Comparison of ENCODE assay signal across 8 cellular contexts in genomic region chr20:43457640-43458421, GRCh38. TPM values are rescaled to one million over a fixed set of nuclear protein-coding genes. Genes with fewer than 3 reads are reported as not detected.
DNase-seq lines count a peak whose midpoint lies in the region; TF ChIP-seq lines count a peak whose summit lies in the region.

TSS of gene SRSF6 (plus strand) at chr20:43457896. CDS start at chr20:43458034, 138 bp downstream.

- TF ChIP-seq EP300 in ovary (IDR thresholded peaks at IDR 0.05): no peak

- H3K4me1 Mint-ChIP-seq in HFFc6 (ENCODE audit: low read depth) (peaks cover 40% of the 10 kb centered on the region), glutamatergic neuron (ENCODE audit: low read depth, unreplicated experiment) (peaks cover 2% of the 10 kb centered on the region)
- peaks cover 43% of the 10 kb centered on the region for H3K4me1 Mint-ChIP-seq in activated naive CD8-positive, alpha-beta T cell (ENCODE audit: low read depth)

- peaks cover 7% of the 10 kb centered on the region for H3K4me1 ChIP-seq in ovary (ENCODE audit: insufficient read depth)
- H3K4me1 ChIP-seq in thymus (ENCODE audit: control insufficient read depth, insufficient read depth, low read length): peaks cover 11% of the 10 kb centered on the region

- H3K27me3 ChIP-seq in ovary: no peaks in the 10 kb centered on the region
- H3K27me3 ChIP-seq in thymus (ENCODE audit: control insufficient read depth, insufficient read depth): no peaks in the 10 kb centered on the region

- peak within 1 kb of the TSS; percentile 97 for H3K4me3 ChIP-seq in ovary
- peak within 1 kb of the TSS; percentile 92 for H3K4me3 ChIP-seq in thymus (ENCODE audit: low read length)

- H3K27me3 Mint-ChIP-seq in HFFc6 (ENCODE audit: insufficient read depth) (peaks cover 10% of the 10 kb centered on the region), glutamatergic neuron (ENCODE audit: unreplicated experiment) (peaks cover 13% of the 10 kb centered on the region)
- peaks cover 2% of the 10 kb centered on the region for H3K27me3 Mint-ChIP-seq in activated naive CD8-positive, alpha-beta T cell

- intact Hi-C loops in ovary (cut with DNase I): loop anchor here in 2 of 4 donors (10.0 kb wide), 2 partner anchors 127 to 737 kb away; no protein-coding TSS in a partner anchor

- peak; percentile 92 for DNase-seq in GM10248 (ENCODE audit: extremely low spot score)
- peak; percentile 82 for DNase-seq in HFFc6
- peak; percentile 90 for DNase-seq in NAMALWA (ENCODE audit: low spot score)
- peak; percentile 86 for DNase-seq in SKM-1 treated with dmso at 0.1 percent for 144 hours (lab: John Stamatoyannopoulos, UW; ENCODE audit: unreplicated experiment)
- DNase-seq in glutamatergic neuron: peak; percentile 94
- DNase-seq in ovary: peak; percentile 94 to 98 (median 95)

- CTCF ChIA-PET in GM10248 (lab: Yijun Ruan, JAX): interaction anchor here (0.9 to 2.2 kb wide), 7 partner anchors 9 to 623 kb away, joined by 3 to 13 read pairs (median 5); no protein-coding TSS in a partner anchor

- TF ChIP-seq CTCF in GM10248 (IDR thresholded peaks at IDR 0.05; ENCODE audit: control extremely low read depth, extremely low read depth, low read depth, missing control alignments) (no peak), HFFc6 (IDR thresholded peaks at IDR 0.05) (no peak), glutamatergic neuron (IDR thresholded peaks at IDR 0.05; ENCODE audit: partially characterized antibody, unreplicated experiment) (no peak), ovary (IDR thresholded peaks at IDR 0.05) (peak in 1 of 3 donors; percentile 45)

- H3K27ac Mint-ChIP-seq in HFFc6 (peak within 1 kb of the TSS; percentile 99), glutamatergic neuron (ENCODE audit: unreplicated experiment) (peak within 1 kb of the TSS; percentile 100)
- peak within 1 kb of the TSS; percentile 100 for H3K27ac Mint-ChIP-seq in activated naive CD8-positive, alpha-beta T cell

- TF ChIP-seq POLR2A in ovary (IDR thresholded peaks at IDR 0.05): peak; percentile 98

- H3K36me3 ChIP-seq in ovary: no peaks in the 10 kb centered on the region
- peaks cover 20% of the 10 kb centered on the region for H3K36me3 ChIP-seq in thymus (ENCODE audit: control insufficient read depth, insufficient read depth)

- H3K4me3 Mint-ChIP-seq in HFFc6 (peak within 1 kb of the TSS; percentile 97), glutamatergic neuron (ENCODE audit: unreplicated experiment) (peak within 1 kb of the TSS; percentile 88)
- H3K4me3 Mint-ChIP-seq in activated naive CD8-positive, alpha-beta T cell: peak within 1 kb of the TSS; percentile 95

- POLR2A ChIA-PET in GM10248 (lab: Yijun Ruan, JAX): interaction anchor here (0.6 to 2.1 kb wide), 26 partner anchors 9 to 1443 kb away, joined by 3 to 14 read pairs (median 3); partner anchors contain the start of gene IFT52

- H3K9me3 ChIP-seq in ovary (no peaks in the 10 kb centered on the region), thymus (ENCODE audit: control insufficient read depth) (no peaks in the 10 kb centered on the region)

- whole genome bisulfite sequencing in ovary, 3 donors: 0 to 1% (median 1%) methylated on average over 77 to 101 of the region's 101 CpGs
- WGBS in thymus: under 1% methylated on average over 101 of the region's 101 CpGs

- H3K36me3 Mint-ChIP-seq in HFFc6 (ENCODE audit: low read depth) (peaks cover 35% of the 10 kb centered on the region), glutamatergic neuron (ENCODE audit: unreplicated experiment) (peaks cover 7% of the 10 kb centered on the region)
- H3K36me3 Mint-ChIP-seq in activated naive CD8-positive, alpha-beta T cell: peaks cover 10% of the 10 kb centered on the region

- H3K27ac ChIP-seq in ovary (peak within 1 kb of the TSS; percentile 99 to 100), thymus (ENCODE audit: low read depth) (peak within 1 kb of the TSS; percentile 99)

- H3K9me3 Mint-ChIP-seq in HFFc6 (no peaks in the 10 kb centered on the region), glutamatergic neuron (ENCODE audit: unreplicated experiment) (peaks cover 11% of the 10 kb centered on the region)
- H3K9me3 Mint-ChIP-seq in activated naive CD8-positive, alpha-beta T cell (ENCODE audit: low read depth): no peaks in the 10 kb centered on the region

RNA-seq across cellular contexts. Expression of gene SRSF6, which starts in this region (rescaled TPM):
- total RNA-seq in HFFc6 (2021; fragmentation: NEBNext Ultra II Directional; extraction: Animal tissue kit (Norgen Biotek cat#: 25700)): 100 to 1,000 TPM; 141 to 157 (median 148) TPM
- total RNA-seq in glutamatergic neuron (ENCODE audit: unreplicated experiment): 161 TPM
- total RNA-seq in ovary: 100 to 1,000 TPM in 5 of 7 donors, 10 to 100 TPM in 2; 69.7 to 163 (median 122) TPM
- polyA plus RNA-seq in ovary: 100 to 1,000 TPM in 1 of 2 donors, 10 to 100 TPM in 1; 99.4 to 132 TPM
- 180 TPM for polyA plus RNA-seq in thymus

Comparison
In these comparisons a context has a peak if more than half of its experiments do, and no peak if none do; other contexts are left out.
1. Peak in every context shown above with its lines: DNase-seq, H3K4me3 ChIP-seq and H3K27ac ChIP-seq.